ENCODE assay signal across 11 cellular contexts in genomic region chr20:38723982-38724602, GRCh38. TPM values are rescaled to one million over a fixed set of nuclear protein-coding genes. Genes with fewer than 3 reads are reported as not detected.
DNase-seq lines count a peak whose midpoint lies in the region; ATAC-seq and TF ChIP-seq lines count a peak whose summit lies in the region.
"Had no signal": no experiment of that assay in that cellular context is flagged by ENCODE, and none has a peak within 500 bp of the region (broad histone marks: within the 10 kb centered on the region; RNA-seq: fewer than 3 reads in every experiment).

A gene with protein sequence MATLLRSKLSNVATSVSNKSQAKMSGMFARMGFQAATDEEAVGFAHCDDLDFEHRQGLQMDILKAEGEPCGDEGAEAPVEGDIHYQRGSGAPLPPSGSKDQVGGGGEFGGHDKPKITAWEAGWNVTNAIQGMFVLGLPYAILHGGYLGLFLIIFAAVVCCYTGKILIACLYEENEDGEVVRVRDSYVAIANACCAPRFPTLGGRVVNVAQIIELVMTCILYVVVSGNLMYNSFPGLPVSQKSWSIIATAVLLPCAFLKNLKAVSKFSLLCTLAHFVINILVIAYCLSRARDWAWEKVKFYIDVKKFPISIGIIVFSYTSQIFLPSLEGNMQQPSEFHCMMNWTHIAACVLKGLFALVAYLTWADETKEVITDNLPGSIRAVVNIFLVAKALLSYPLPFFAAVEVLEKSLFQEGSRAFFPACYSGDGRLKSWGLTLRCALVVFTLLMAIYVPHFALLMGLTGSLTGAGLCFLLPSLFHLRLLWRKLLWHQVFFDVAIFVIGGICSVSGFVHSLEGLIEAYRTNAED (plus strand): TSS chr20:38724486. CDS start chr20:38724725, 239 bp downstream.

- ATAC-seq in activated T-cell treated with anti-CD3 and anti-CD28 coated beads, Interleukin-2, amount 50 U/mL, for 72 hours (replicated peaks in 1 of 2): no peak
- ATAC-seq in GM19467 (IDR thresholded peaks at IDR 0.05; ENCODE audit: unreplicated experiment): no peak
- ATAC-seq in GM21381 (IDR thresholded peaks at IDR 0.05; ENCODE audit: unreplicated experiment): no peak

- peaks cover 83% of the 10 kb centered on the region for H3K27me3 Mint-ChIP-seq in activated T-cell treated with anti-CD3 and anti-CD28 coated beads, Interleukin-2, amount 50 U/mL, for 72 hours (ENCODE audit: low read depth)

- no peak within 1 kb of the TSS for H3K4me3 ChIP-seq in BE2C (ENCODE audit: low read depth, low read length)

- H3K36me3 Mint-ChIP-seq in activated T-cell treated with anti-CD3 and anti-CD28 coated beads, Interleukin-2, amount 50 U/mL, for 72 hours (ENCODE audit: insufficient read depth in 2 of 2): peaks cover under 1 to 3% of the 10 kb centered on the region in 2 donors

- H3K4me1 ChIP-seq in BE2C: no peaks in the 10 kb centered on the region

- no peaks in the 10 kb centered on the region for H3K36me3 ChIP-seq in BE2C

- no peak within 1 kb of the TSS for H3K27ac Mint-ChIP-seq in activated T-cell treated with anti-CD3 and anti-CD28 coated beads, Interleukin-2, amount 50 U/mL, for 72 hours

- H3K9me3 Mint-ChIP-seq in activated T-cell treated with anti-CD3 and anti-CD28 coated beads, Interleukin-2, amount 50 U/mL, for 72 hours: no peaks in the 10 kb centered on the region
- H3K9me3 Mint-ChIP-seq: activated naive CD4-positive, alpha-beta T cell treated with anti-CD3 and anti-CD28 coated beads, Interleukin-2, amount 50 U/mL, for 72 hours had no signal

- H3K9me3 ChIP-seq in BE2C: no peaks in the 10 kb centered on the region; the same call in 1 of the 2 replicates

- TF ChIP-seq CTCF in BE2C (IDR thresholded peaks at IDR 0.05; ENCODE audit: low read depth, low read length): no peak
- TF ChIP-seq CTCF in GM13976 (IDR thresholded peaks at IDR 0.05; ENCODE audit: borderline replicate concordance, control extremely low read depth, extremely low read depth, insufficient read depth, missing control alignments): no peak

- peaks cover 48% of the 10 kb centered on the region for H3K4me1 Mint-ChIP-seq in activated T-cell treated with anti-CD3 and anti-CD28 coated beads, Interleukin-2, amount 50 U/mL, for 72 hours (ENCODE audit: low read depth)

- DNase-seq in BE2C (peak; percentile 39), GM13976 (ENCODE audit: low spot score) (peak; percentile 40), iPS-NIHi11 (ENCODE audit: low spot score) (peak; percentile 71)
- DNase-seq in activated T-cell treated with anti-CD3 and anti-CD28 coated beads, Interleukin-2, amount 50 U/mL, for 72 hours: peak; percentile 10 to 14
- no peak for DNase-seq in NK-92 treated with Interleukin-12 subunit alpha and Interleukin-12 subunit beta, amount 100 ng/mL, for 24 hours (lab: John Stamatoyannopoulos, UW)
- no peak for DNase-seq in effector CD4-positive, alpha-beta T cell

- in situ Hi-C loops in GM13976 (cut with MboI; ENCODE audit: low sequenced_read_pairs, unreplicated experiment): no loop called here

- H3K27me3 ChIP-seq in BE2C: peaks cover 100% of the 10 kb centered on the region

- H3K4me3 Mint-ChIP-seq in activated T-cell treated with anti-CD3 and anti-CD28 coated beads, Interleukin-2, amount 50 U/mL, for 72 hours: peak within 1 kb of the TSS; percentile 58 to 63

RNA-seq across cellular contexts. Expression of the gene that starts here (rescaled TPM):
- polyA plus RNA-seq in BE2C (2012; ENCODE audit: insufficient read depth, insufficient read length, low read depth): 85.5 TPM
- under 1 TPM in 1 of 2 donors, not detected in 1; 0.12 TPM for total RNA-seq in activated T-cell treated with anti-CD3 and anti-CD28 coated beads, Interleukin-2, amount 50 U/mL, for 72 hours
- total RNA-seq: activated naive CD4-positive, alpha-beta T cell treated with anti-CD3 and anti-CD28 coated beads, Interleukin-2, amount 50 U/mL, for 72 hours; fibroblast of villous mesenchyme; omental fat pad had no signal

Comparison
In these comparisons a context has a peak if more than half of its experiments do, and no peak if none do; other contexts are left out.
1. Peak in DNase-seq in activated T-cell treated with anti-CD3 and anti-CD28 coated beads, Interleukin-2, amount 50 U/mL, for 72 hours; RNA of the gene not detected or under 1 TPM.
2. DNase-seq: peak in BE2C (single experiment), GM13976 (single experiment) and iPS-NIHi11 (single experiment); none in NK-92 treated with Interleukin-12 subunit alpha and Interleukin-12 subunit beta, amount 100 ng/mL, for 24 hours (single experiment) and effector CD4-positive, alpha-beta T cell (single experiment).